ENCODE assay signal across 8 cellular contexts in the genomic region with DNA sequence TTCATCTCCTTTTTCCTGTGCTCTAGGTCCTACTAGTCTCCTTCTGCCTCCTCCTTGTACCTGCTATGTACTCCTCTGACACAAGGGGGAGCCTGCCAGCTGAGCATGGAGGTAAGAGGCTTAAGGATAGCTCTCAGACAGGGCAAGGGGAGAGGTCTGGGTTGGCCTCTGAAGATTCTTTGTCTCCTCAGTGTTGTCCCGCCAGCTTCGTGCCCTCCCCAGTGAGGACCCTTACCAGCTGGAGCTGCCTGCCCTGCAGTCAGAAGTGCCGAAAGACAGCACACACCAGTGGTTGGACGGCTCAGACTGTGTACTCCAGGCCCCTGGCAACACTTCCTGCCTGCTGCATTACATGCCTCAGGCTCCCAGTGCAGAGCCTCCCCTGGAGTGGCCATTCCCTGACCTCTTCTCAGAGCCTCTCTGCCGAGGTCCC. TPM values are rescaled to one million over a fixed set of nuclear protein-coding genes. Genes with fewer than 3 reads are reported as not detected.
DNase-seq lines count a peak whose midpoint lies in the region; ATAC-seq and TF ChIP-seq lines count a peak whose summit lies in the region.

No MANE protein-coding gene starts in this region.

- H2AFZ ChIP-seq in KMS-11 (ENCODE audit: low read depth): no peak overlapping the region

- no peaks in the 10 kb centered on the region for H4K20me1 ChIP-seq in KMS-11 (ENCODE audit: insufficient read depth)

- no peak for TF ChIP-seq POLR2A in gastroesophageal sphincter (IDR thresholded peaks at IDR 0.05)
- TF ChIP-seq POLR2A in prostate gland (IDR thresholded peaks at IDR 0.05): no peak

- no peak overlapping the region for H3K9ac ChIP-seq in KMS-11

- ATAC-seq in gastroesophageal sphincter (no peak), GM21825 (IDR thresholded peaks at IDR 0.05; ENCODE audit: unreplicated experiment) (no peak)

- intact Hi-C loops in prostate gland (cut with DNase I) (loop anchor here (10.0 kb wide), 1 partner anchor 621 kb away; the partner anchor contains the start of gene ATOSB), posterior vena cava (cut with DNase I) (no loop called here)

- DNase-seq in EL (peak; percentile 79), RPMI7951 (ENCODE audit: low read depth) (peak; percentile 68), prostate gland (ENCODE audit: low spot score) (peak; percentile 62), posterior vena cava (ENCODE audit: low spot score) (no peak)
- peak; percentile 39 for DNase-seq in activated T-helper 9 cell treated with anti-CD3 and anti-CD28 coated beads, Interleukin-2, amount 50 U/mL, for 16 hours (ENCODE audit: low read depth)

- H3K9me3 ChIP-seq in gastroesophageal sphincter (no peaks in the 10 kb centered on the region), prostate gland (no peaks in the 10 kb centered on the region)

- H3K79me2 ChIP-seq in KMS-11 (ENCODE audit: insufficient read depth, low read depth): peaks cover 5% of the 10 kb centered on the region; the same call in 1 of the 2 replicates

- H3K36me3 ChIP-seq in KMS-11 (ENCODE audit: insufficient read depth): no peaks in the 10 kb centered on the region
- peaks cover 0 to 74% of the 10 kb centered on the region in 2 donors for H3K36me3 ChIP-seq in gastroesophageal sphincter
- H3K36me3 ChIP-seq in prostate gland: peaks cover 18 to 29% of the 10 kb centered on the region in 2 donors

- H3K4me1 ChIP-seq in KMS-11 (ENCODE audit: low read depth, poor library complexity, severe bottlenecking): peaks cover 17% of the 10 kb centered on the region
- H3K4me1 ChIP-seq in gastroesophageal sphincter: peaks cover 0 to 35% (median 8%) of the 10 kb centered on the region in 3 donors
- H3K4me1 ChIP-seq in prostate gland (replicated peaks): peaks cover 4% of the 10 kb centered on the region

- TF ChIP-seq CTCF in KMS-11 (conservative IDR thresholded peaks at IDR 0.05; ENCODE audit: low read depth, low read length) (peak; percentile 86), gastroesophageal sphincter (IDR thresholded peaks at IDR 0.05) (peak in 3 of 4 experiments; percentile 73 to 83 (median 82)), prostate gland (IDR thresholded peaks at IDR 0.05) (peak; percentile 24 to 78 (median 62))

- no peaks in the 10 kb centered on the region for H3K27me3 ChIP-seq in KMS-11 (ENCODE audit: insufficient read depth, low read depth)
- no peaks in the 10 kb centered on the region for H3K27me3 ChIP-seq in gastroesophageal sphincter
- no peaks in the 10 kb centered on the region for H3K27me3 ChIP-seq in prostate gland (replicated peaks; ENCODE audit: insufficient read depth)

- H3K4me3 ChIP-seq in KMS-11 (IDR thresholded peaks at IDR 0.05; ENCODE audit: insufficient read depth, low read depth, low read length) (no peak overlapping the region), gastroesophageal sphincter (no peak overlapping the region), prostate gland (no peak overlapping the region)

- H3K27ac ChIP-seq in KMS-11 (no peak overlapping the region), gastroesophageal sphincter (peak overlapping the region in 3 of 4 donors; percentile 45 to 98 (median 59)), prostate gland (no peak overlapping the region)

- WGBS in gastroesophageal sphincter (ENCODE audit: low coverage in 1 of 2), 2 donors: 0% methylated on average over 2 of the region's 5 CpGs; no CpG with 5 or more reads in 1 of the 2 donors
- WGBS in prostate gland: 40% methylated on average over 5 of the region's 5 CpGs

- TF ChIP-seq EP300 in gastroesophageal sphincter (IDR thresholded peaks at IDR 0.05): no peak

- H3K4me2 ChIP-seq in KMS-11: no peak overlapping the region

RNA-seq across cellular contexts. Expression of gene CREB3, which starts 3.8 kb away (rescaled TPM):
- 68.4 and 83.2 TPM in 2 replicates for total RNA-seq in RPMI7951 (2014; rRNA removed; shearing (Covaris generic))
- 100 to 1,000 TPM in 1 of 4 donors, 10 to 100 TPM in 3; 75.0 to 104 (median 83.7) TPM for total RNA-seq in gastroesophageal sphincter
- 100 to 1,000 TPM in 1 of 2 donors, 10 to 100 TPM in 1; 60.9 to 120 TPM for total RNA-seq in prostate gland
- 10 to 100 TPM; 41.7 to 53.0 TPM for total RNA-seq in posterior vena cava

RNA-seq across cellular contexts. Expression of gene TLN1, which starts 4.2 kb away (rescaled TPM):
- total RNA-seq in RPMI7951 (2014; rRNA removed; shearing (Covaris generic)): 117 and 137 TPM in 2 replicates
- total RNA-seq in gastroesophageal sphincter: 1,000 to 10,000 TPM in 3 of 4 donors, 100 to 1,000 TPM in 1; 888 to 1,583 (median 1,047) TPM
- total RNA-seq in prostate gland: 100 to 1,000 TPM; 167 to 315 TPM
- total RNA-seq in posterior vena cava: 100 to 1,000 TPM; 816 to 836 TPM

RNA-seq across cellular contexts. Expression of gene GBA2, which starts 12.8 kb away (rescaled TPM):
- 13.1 and 13.2 TPM in 2 replicates for total RNA-seq in RPMI7951 (2014; rRNA removed; shearing (Covaris generic))
- total RNA-seq in gastroesophageal sphincter (10 to 100 TPM; 35.3 to 81.1 (median 54.3) TPM), prostate gland (10 to 100 TPM; 48.5 to 55.4 TPM), posterior vena cava (10 to 100 TPM; 50.1 to 57.7 TPM)

RNA-seq across cellular contexts. Expression of gene RGP1, which starts 12.9 kb away (rescaled TPM):
- total RNA-seq in RPMI7951 (2014; rRNA removed; shearing (Covaris generic)): 9.4 and 10.3 TPM in 2 replicates
- total RNA-seq in gastroesophageal sphincter (10 to 100 TPM; 19.7 to 34.4 (median 23.4) TPM), prostate gland (10 to 100 TPM; 19.4 to 30.3 TPM), posterior vena cava (10 to 100 TPM; 27.8 to 29.5 TPM)

RNA-seq across cellular contexts. Expression of gene MSMP, which starts 17.9 kb away (rescaled TPM):
- not detected in 2 replicates for total RNA-seq in RPMI7951 (2014; rRNA removed; shearing (Covaris generic))
- total RNA-seq in gastroesophageal sphincter: 1 to 10 TPM in 1 of 4 donors, not detected in 3; 2.0 TPM
- total RNA-seq in prostate gland: not detected
- total RNA-seq in posterior vena cava: 1 to 10 TPM in 1 of 2 donors, not detected in 1; 1.7 TPM

Comparison
In these comparisons a context has a peak if more than half of its experiments do, and no peak if none do; other contexts are left out.
1. H3K27ac ChIP-seq: peak in gastroesophageal sphincter (3 of 4); none in KMS-11 (single experiment) and prostate gland (0 of 2).
2. Peak in every context shown above with its lines, with median percentiles within 50 percentile points of each other: CTCF ChIP-seq.